Comparison of ENCODE assay signal across 19 cellular contexts in the genomic region with DNA sequence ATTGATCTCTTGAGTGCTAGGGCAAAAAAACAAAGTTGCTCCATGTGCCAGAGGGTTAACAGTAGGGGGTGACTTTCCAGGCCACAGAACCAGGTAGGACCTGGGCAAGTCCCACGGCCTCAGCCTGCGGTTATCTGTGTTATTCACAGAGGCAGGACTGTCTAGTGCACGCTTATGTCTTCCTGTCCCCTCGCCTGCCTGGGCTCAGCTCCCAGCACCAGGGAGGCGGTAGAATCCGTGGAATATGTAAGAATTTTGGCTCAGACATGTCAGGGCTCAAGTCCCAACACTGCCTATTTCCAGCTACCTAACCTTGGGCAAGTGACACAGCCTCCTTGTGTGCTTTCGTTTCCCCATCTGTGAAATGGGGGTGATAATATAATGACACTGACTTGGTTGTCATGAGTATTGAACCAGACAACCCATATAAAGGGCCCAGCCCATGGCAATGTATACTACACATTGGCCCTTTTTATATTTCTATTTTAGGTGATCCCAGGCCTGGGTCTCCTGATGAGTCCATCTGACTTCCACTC. TPM values are rescaled to one million over a fixed set of nuclear protein-coding genes. Genes with fewer than 3 reads are reported as not detected.
DNase-seq lines count a peak whose midpoint lies in the region; ATAC-seq and TF ChIP-seq lines count a peak whose summit lies in the region.
"Had no signal": no experiment of that assay in that cellular context is flagged by ENCODE, and none has a peak within 500 bp of the region (broad histone marks: within the 10 kb centered on the region; RNA-seq: fewer than 3 reads in every experiment).

No MANE protein-coding gene starts in this region.

- ATAC-seq in RWPE2 (ENCODE audit: low read depth) (no peak), left lung (no peak)
- ATAC-seq in stimulated activated memory B cell treated with anti-CD40 and anti-IgM and Interleukin-4, amounts not matched to agents 10 μg/mL and 1 μg/mL and 100 μg/mL, for 72 hours: no peak
- ATAC-seq: CD8-positive, alpha-beta T cell; HCT116 had no signal

- no peak overlapping the region for H3K27ac Mint-ChIP-seq in MCF 10A (ENCODE audit: low read depth, unreplicated experiment)
- no peak overlapping the region for H3K27ac Mint-ChIP-seq in stimulated activated memory B cell treated with anti-CD40 and anti-IgM and Interleukin-4, amounts not matched to agents 10 μg/mL and 1 μg/mL and 100 μg/mL, for 72 hours
- H3K27ac Mint-ChIP-seq: CD8-positive, alpha-beta T cell had no signal

- H2AFZ ChIP-seq in mammary epithelial cell (ENCODE audit: low read depth, low read length): peak overlapping the region; percentile 70
- H2AFZ ChIP-seq in neuronal stem cell (ENCODE audit: low read length): no peak overlapping the region
- H2AFZ ChIP-seq: GM23248 had no signal

- no peak overlapping the region for H2AK5ac ChIP-seq in neuronal stem cell (ENCODE audit: low read depth, low read length)

- H3K4ac ChIP-seq in neuronal stem cell (ENCODE audit: low read length): no peak overlapping the region

- dilution Hi-C loops in mammary epithelial cell (cut with HindIII; ENCODE audit: low sequenced_read_pairs): no loop called here

- no peak overlapping the region for H4K8ac ChIP-seq in neuronal stem cell (ENCODE audit: low read depth, low read length)

- H2BK12ac ChIP-seq in neuronal stem cell (ENCODE audit: low read length): no peak overlapping the region

- H3K27ac ChIP-seq in mammary epithelial cell (ENCODE audit: insufficient read depth, low read depth, low read length) (peak overlapping the region; percentile 0), RWPE2 (ENCODE audit: poor library complexity, severe bottlenecking) (peak overlapping the region; percentile 89), epithelial cell of prostate (peak overlapping the region; percentile 58), neuronal stem cell (replicated peaks; ENCODE audit: low read length) (no peak overlapping the region), left lung (no peak overlapping the region)
- H3K27ac ChIP-seq: 22Rv1, GM23248 had no signal

- no peak overlapping the region for H3K4me3 ChIP-seq in mammary epithelial cell (replicated peaks in 1 of 3; ENCODE audit: insufficient read depth in 1 of 3, low read depth in 2 of 3, low read length in 3 of 3)
- no peak overlapping the region for H3K4me3 ChIP-seq in RWPE2 (ENCODE audit: severe bottlenecking)
- H3K4me3 ChIP-seq in neuronal stem cell (ENCODE audit: low read length in 2 of 2): no peak overlapping the region
- no peak overlapping the region for H3K4me3 ChIP-seq in left lung
- H3K4me3 ChIP-seq: GM23248 had no signal

- no peaks in the 10 kb centered on the region for H3K9me3 Mint-ChIP-seq in MCF 10A (ENCODE audit: unreplicated experiment)
- H3K9me3 Mint-ChIP-seq in stimulated activated memory B cell treated with anti-CD40 and anti-IgM and Interleukin-4, amounts not matched to agents 10 μg/mL and 1 μg/mL and 100 μg/mL, for 72 hours: no peaks in the 10 kb centered on the region

- H3K9ac ChIP-seq in mammary epithelial cell (ENCODE audit: insufficient read depth, low read length) (no peak overlapping the region), neuronal stem cell (ENCODE audit: low read depth, low read length, poor library complexity) (no peak overlapping the region)
- H3K9ac ChIP-seq: GM23248 had no signal

- intact Hi-C loops in mammary epithelial cell (cut with micrococcal nuclease): loop anchor here (2.0 to 5.0 kb wide), 2 partner anchors 213 to 337 kb away; no protein-coding TSS in a partner anchor
- intact Hi-C loops in MCF 10A (cut with micrococcal nuclease): loop anchor here (2.0 to 5.0 kb wide), 4 partner anchors 45 to 203 kb away; a partner anchor contains a TSS
- intact Hi-C loops in left lung (cut with DNase I): no loop called here

- H4K20me1 ChIP-seq in mammary epithelial cell (ENCODE audit: insufficient read depth, low read length): no peaks in the 10 kb centered on the region

- in situ Hi-C loops in mammary epithelial cell (cut with MboI; ENCODE audit: low sequenced_read_pairs in 2 of 2): no loop called here

- BruUV-seq in mammary epithelial cell (replicated peaks; lab: Mats Ljungman, UMichigan): no TSS peak
- BruUV-seq in MCF 10A (replicated peaks; lab: Mats Ljungman, UMichigan): no TSS peak

- H3K27me3 Mint-ChIP-seq in MCF 10A (ENCODE audit: insufficient read depth, unreplicated experiment): no peaks in the 10 kb centered on the region
- no peaks in the 10 kb centered on the region for H3K27me3 Mint-ChIP-seq in stimulated activated memory B cell treated with anti-CD40 and anti-IgM and Interleukin-4, amounts not matched to agents 10 μg/mL and 1 μg/mL and 100 μg/mL, for 72 hours

- H3K18ac ChIP-seq in neuronal stem cell (ENCODE audit: low read length): no peak overlapping the region

- CTCF ChIA-PET in mammary epithelial cell (lab: Charles Lee; ENCODE audit: low non-redundant PET) (no interaction called here), MCF 10A (lab: Yijun Ruan, JAX) (interaction anchor here (0.6 to 1.9 kb wide), 4 partner anchors 33 to 61 kb away, joined by 3 to 6 read pairs (median 4); no protein-coding TSS in a partner anchor)

- no peak overlapping the region for H3K23ac ChIP-seq in neuronal stem cell (ENCODE audit: low read depth, low read length, poor library complexity)

- H3K14ac ChIP-seq in neuronal stem cell (ENCODE audit: low read length): peak overlapping the region; percentile 40

- H3K27me3 ChIP-seq in mammary epithelial cell (ENCODE audit: insufficient read depth, low read length): no peaks in the 10 kb centered on the region
- no peaks in the 10 kb centered on the region for H3K27me3 ChIP-seq in RWPE2 (ENCODE audit: insufficient read depth, poor library complexity, severe bottlenecking)
- H3K27me3 ChIP-seq in neuronal stem cell (ENCODE audit: control insufficient read depth in 3 of 3, insufficient read depth in 3 of 3, low read depth in 1 of 3, low read length in 3 of 3): no peaks in the 10 kb centered on the region
- H3K27me3 ChIP-seq in left lung: no peaks in the 10 kb centered on the region
- H3K27me3 ChIP-seq: BE2C had no signal

- peaks cover 21% of the 10 kb centered on the region for H3K4me1 Mint-ChIP-seq in MCF 10A (ENCODE audit: insufficient read depth, unreplicated experiment)
- peaks cover 14% of the 10 kb centered on the region for H3K4me1 Mint-ChIP-seq in stimulated activated memory B cell treated with anti-CD40 and anti-IgM and Interleukin-4, amounts not matched to agents 10 μg/mL and 1 μg/mL and 100 μg/mL, for 72 hours

- TF ChIP-seq CTCF in mammary epithelial cell (conservative IDR thresholded peaks at IDR 0.05 in 1 of 2, IDR thresholded peaks at IDR 0.05 in 1 of 2; ENCODE audit: extremely low read depth in 1 of 2, insufficient read depth in 1 of 2, low read depth in 1 of 2, low read length in 2 of 2) (peak in 1 of 2 donors; percentile 13), MCF 10A (IDR thresholded peaks at IDR 0.05; ENCODE audit: unreplicated experiment) (no peak), RWPE2 (IDR thresholded peaks at IDR 0.05; ENCODE audit: poor library complexity, severe bottlenecking) (no peak), left lung (IDR thresholded peaks at IDR 0.05) (no peak)

- H2BK5ac ChIP-seq in neuronal stem cell (ENCODE audit: low read length): no peak overlapping the region

- WGBS in mammary epithelial cell (ENCODE audit: low coverage, missing lambda C conversion rate): 5% methylated on average over 7 of the region's 7 CpGs
- WGBS in neuronal stem cell (ENCODE audit: extremely low coverage in 2 of 2, insufficient read length in 2 of 2, insufficient replicate concordance in 1 of 2), 2 donors: no CpG with 5 or more reads among the region's 7 CpGs

- H4K91ac ChIP-seq in neuronal stem cell (ENCODE audit: low read depth, low read length, poor library complexity): no peak overlapping the region

- POLR2A ChIA-PET in MCF 10A (lab: Yijun Ruan, JAX): interaction anchor here (0.7 kb wide), 1 partner anchor 112 kb away, joined by 3 read pairs; no protein-coding TSS in a partner anchor

- peak overlapping the region; percentile 49 for H3K4me2 ChIP-seq in mammary epithelial cell (ENCODE audit: insufficient read depth, low read depth, low read length)
- H3K4me2 ChIP-seq in neuronal stem cell (ENCODE audit: insufficient read depth, low read length, poor library complexity, severe bottlenecking): no peak overlapping the region

- DNase-seq in mammary epithelial cell: peak; percentile 75
- DNase-seq in MCF 10A (ENCODE audit: unreplicated experiment): no peak
- no peak for DNase-seq in RWPE2 (ENCODE audit: low spot score)
- no peak for DNase-seq in epithelial cell of prostate (ENCODE audit: low read depth, low spot score)
- DNase-seq in neuronal stem cell (ENCODE audit: low spot score): no peak
- DNase-seq in left lung: no peak
- DNase-seq in NOMO-1 treated with DMSO at 0.1 percent for 48 hours (lab: John Stamatoyannopoulos, UW; ENCODE audit: unreplicated experiment): no peak
- DNase-seq: BE2C; CD8-positive, alpha-beta T cell; GM23248; KG1; NCI-H1092 treated with DMSO at 0.1 percent for 48 hours; NCI-H1694; NCI-H2107; NCI-H2227 treated with DMSO at 0.1 percent for 48 hours; NCI-H526 treated with DMSO at 0.1 percent for 48 hours had no signal

- peaks cover 29% of the 10 kb centered on the region for H3K4me1 ChIP-seq in mammary epithelial cell (ENCODE audit: insufficient read depth, low read length)
- peaks cover 25% of the 10 kb centered on the region for H3K4me1 ChIP-seq in RWPE2 (ENCODE audit: insufficient read depth, poor library complexity, severe bottlenecking)
- peaks cover 5 to 10% of the 10 kb centered on the region in 2 donors for H3K4me1 ChIP-seq in neuronal stem cell (ENCODE audit: control insufficient read depth in 2 of 2, insufficient read depth in 1 of 2, low read depth in 1 of 2, low read length in 2 of 2)
- H3K4me1 ChIP-seq in left lung: peaks cover 12 to 17% of the 10 kb centered on the region in 2 donors
- H3K4me1 ChIP-seq: BE2C had no signal

- H2BK120ac ChIP-seq in neuronal stem cell (ENCODE audit: low read depth, low read length): no peak overlapping the region

- no peaks in the 10 kb centered on the region for H3K9me3 ChIP-seq in mammary epithelial cell (replicated peaks; ENCODE audit: insufficient read depth, low read length)
- no peaks in the 10 kb centered on the region for H3K9me3 ChIP-seq in RWPE2 (ENCODE audit: severe bottlenecking)
- H3K9me3 ChIP-seq in neuronal stem cell (replicated peaks in 1 of 2; ENCODE audit: control insufficient read depth in 2 of 2, insufficient read depth in 1 of 2, low read depth in 1 of 2, low read length in 2 of 2): no peaks in the 10 kb centered on the region
- H3K9me3 ChIP-seq in left lung: no peaks in the 10 kb centered on the region
- H3K9me3 ChIP-seq: BE2C had no signal

- H3K79me1 ChIP-seq in neuronal stem cell (ENCODE audit: low read depth, low read length): no peaks in the 10 kb centered on the region

- no peaks in the 10 kb centered on the region for H3K36me3 Mint-ChIP-seq in MCF 10A (ENCODE audit: insufficient read depth, unreplicated experiment)
- no peaks in the 10 kb centered on the region for H3K36me3 Mint-ChIP-seq in stimulated activated memory B cell treated with anti-CD40 and anti-IgM and Interleukin-4, amounts not matched to agents 10 μg/mL and 1 μg/mL and 100 μg/mL, for 72 hours
- H3K36me3 Mint-ChIP-seq: CD8-positive, alpha-beta T cell had no signal

- H3K36me3 ChIP-seq in mammary epithelial cell (ENCODE audit: insufficient read depth, low read length) (no peaks in the 10 kb centered on the region), RWPE2 (ENCODE audit: low read depth) (no peaks in the 10 kb centered on the region), neuronal stem cell (replicated peaks in 1 of 2; ENCODE audit: control insufficient read depth in 2 of 2, insufficient read depth in 2 of 2, low read length in 2 of 2) (no peaks in the 10 kb centered on the region), left lung (no peaks in the 10 kb centered on the region)
- H3K36me3 ChIP-seq: BE2C had no signal

- H3K79me2 ChIP-seq in mammary epithelial cell (ENCODE audit: insufficient read depth, low read length): peaks cover 38% of the 10 kb centered on the region

- no peak overlapping the region for H3K4me3 Mint-ChIP-seq in MCF 10A (ENCODE audit: unreplicated experiment)
- no peak overlapping the region for H3K4me3 Mint-ChIP-seq in stimulated activated memory B cell treated with anti-CD40 and anti-IgM and Interleukin-4, amounts not matched to agents 10 μg/mL and 1 μg/mL and 100 μg/mL, for 72 hours
- H3K4me3 Mint-ChIP-seq: CD8-positive, alpha-beta T cell had no signal

- no peak overlapping the region for H2BK15ac ChIP-seq in neuronal stem cell (ENCODE audit: low read length)

RNA-seq across cellular contexts. Expression of a gene that starts 44.3 kb away (rescaled TPM):
- total RNA-seq in mammary epithelial cell (1,000 to 10,000 TPM in 1 of 2 donors, 100 to 1,000 TPM in 1; 930 to 1,038 TPM), MCF 10A (2022) (580 and 593 TPM in 2 replicates), left lung (100 to 1,000 TPM in 1 of 2 donors, 10 to 100 TPM in 1; 80.1 to 126 TPM)
- polyA plus RNA-seq in mammary epithelial cell: 415 TPM
- 1,694 TPM for polyA minus RNA-seq in mammary epithelial cell
- 19.0 TPM for polyA plus RNA-seq in neuronal stem cell (2013, experiment 1 of 2)
- polyA plus RNA-seq in neuronal stem cell (2013, experiment 2 of 2): 20.1 TPM

Comparison
In these comparisons a context has a peak if more than half of its experiments do, and no peak if none do; other contexts are left out.
1. H3K27ac ChIP-seq: peak in mammary epithelial cell (single experiment), RWPE2 (single experiment) and epithelial cell of prostate (single experiment); none in neuronal stem cell (single experiment) and left lung (0 of 2).
2. intact Hi-C loops: an anchor here in mammary epithelial cell (2.0 to 5.0 kb wide) and MCF 10A (2.0 to 5.0 kb wide); none called in left lung.